In the genomic region with DNA sequence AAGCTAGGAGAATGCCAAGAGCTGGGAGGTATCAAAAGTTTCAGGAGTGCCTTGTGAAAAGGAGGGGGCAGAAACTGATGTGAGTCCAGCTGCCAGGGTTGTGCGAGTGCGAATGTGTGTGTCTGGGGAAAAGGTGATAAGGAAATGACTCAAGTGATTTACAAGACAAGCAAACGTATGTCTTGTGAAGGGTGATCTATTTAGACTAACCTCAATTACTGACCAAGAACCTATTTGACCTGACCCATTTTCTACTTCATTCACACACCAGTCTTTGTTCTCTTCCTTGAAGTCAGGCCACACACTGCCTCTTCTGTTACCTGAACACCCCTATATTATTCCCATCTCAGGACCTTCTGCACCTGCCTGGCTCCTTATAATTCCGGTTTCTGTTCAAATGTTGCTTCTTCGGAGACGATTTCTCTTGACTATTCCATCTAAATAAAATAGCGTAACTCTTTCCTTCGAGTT, we compare ENCODE assay signal across 1 cellular context.
A peak's percentile ranks its signal among the peaks of the same experiment; 100 is the strongest.
TF ChIP-seq lines count a peak whose summit lies in the region.

No MANE protein-coding gene starts in this region.

TF ChIP-seq in K562, 482 proteins besides CTCF, POLR2A, EP300 and RAD21 (continued from another document and continues in another):
- TF ChIP-seq, protein P1, sequence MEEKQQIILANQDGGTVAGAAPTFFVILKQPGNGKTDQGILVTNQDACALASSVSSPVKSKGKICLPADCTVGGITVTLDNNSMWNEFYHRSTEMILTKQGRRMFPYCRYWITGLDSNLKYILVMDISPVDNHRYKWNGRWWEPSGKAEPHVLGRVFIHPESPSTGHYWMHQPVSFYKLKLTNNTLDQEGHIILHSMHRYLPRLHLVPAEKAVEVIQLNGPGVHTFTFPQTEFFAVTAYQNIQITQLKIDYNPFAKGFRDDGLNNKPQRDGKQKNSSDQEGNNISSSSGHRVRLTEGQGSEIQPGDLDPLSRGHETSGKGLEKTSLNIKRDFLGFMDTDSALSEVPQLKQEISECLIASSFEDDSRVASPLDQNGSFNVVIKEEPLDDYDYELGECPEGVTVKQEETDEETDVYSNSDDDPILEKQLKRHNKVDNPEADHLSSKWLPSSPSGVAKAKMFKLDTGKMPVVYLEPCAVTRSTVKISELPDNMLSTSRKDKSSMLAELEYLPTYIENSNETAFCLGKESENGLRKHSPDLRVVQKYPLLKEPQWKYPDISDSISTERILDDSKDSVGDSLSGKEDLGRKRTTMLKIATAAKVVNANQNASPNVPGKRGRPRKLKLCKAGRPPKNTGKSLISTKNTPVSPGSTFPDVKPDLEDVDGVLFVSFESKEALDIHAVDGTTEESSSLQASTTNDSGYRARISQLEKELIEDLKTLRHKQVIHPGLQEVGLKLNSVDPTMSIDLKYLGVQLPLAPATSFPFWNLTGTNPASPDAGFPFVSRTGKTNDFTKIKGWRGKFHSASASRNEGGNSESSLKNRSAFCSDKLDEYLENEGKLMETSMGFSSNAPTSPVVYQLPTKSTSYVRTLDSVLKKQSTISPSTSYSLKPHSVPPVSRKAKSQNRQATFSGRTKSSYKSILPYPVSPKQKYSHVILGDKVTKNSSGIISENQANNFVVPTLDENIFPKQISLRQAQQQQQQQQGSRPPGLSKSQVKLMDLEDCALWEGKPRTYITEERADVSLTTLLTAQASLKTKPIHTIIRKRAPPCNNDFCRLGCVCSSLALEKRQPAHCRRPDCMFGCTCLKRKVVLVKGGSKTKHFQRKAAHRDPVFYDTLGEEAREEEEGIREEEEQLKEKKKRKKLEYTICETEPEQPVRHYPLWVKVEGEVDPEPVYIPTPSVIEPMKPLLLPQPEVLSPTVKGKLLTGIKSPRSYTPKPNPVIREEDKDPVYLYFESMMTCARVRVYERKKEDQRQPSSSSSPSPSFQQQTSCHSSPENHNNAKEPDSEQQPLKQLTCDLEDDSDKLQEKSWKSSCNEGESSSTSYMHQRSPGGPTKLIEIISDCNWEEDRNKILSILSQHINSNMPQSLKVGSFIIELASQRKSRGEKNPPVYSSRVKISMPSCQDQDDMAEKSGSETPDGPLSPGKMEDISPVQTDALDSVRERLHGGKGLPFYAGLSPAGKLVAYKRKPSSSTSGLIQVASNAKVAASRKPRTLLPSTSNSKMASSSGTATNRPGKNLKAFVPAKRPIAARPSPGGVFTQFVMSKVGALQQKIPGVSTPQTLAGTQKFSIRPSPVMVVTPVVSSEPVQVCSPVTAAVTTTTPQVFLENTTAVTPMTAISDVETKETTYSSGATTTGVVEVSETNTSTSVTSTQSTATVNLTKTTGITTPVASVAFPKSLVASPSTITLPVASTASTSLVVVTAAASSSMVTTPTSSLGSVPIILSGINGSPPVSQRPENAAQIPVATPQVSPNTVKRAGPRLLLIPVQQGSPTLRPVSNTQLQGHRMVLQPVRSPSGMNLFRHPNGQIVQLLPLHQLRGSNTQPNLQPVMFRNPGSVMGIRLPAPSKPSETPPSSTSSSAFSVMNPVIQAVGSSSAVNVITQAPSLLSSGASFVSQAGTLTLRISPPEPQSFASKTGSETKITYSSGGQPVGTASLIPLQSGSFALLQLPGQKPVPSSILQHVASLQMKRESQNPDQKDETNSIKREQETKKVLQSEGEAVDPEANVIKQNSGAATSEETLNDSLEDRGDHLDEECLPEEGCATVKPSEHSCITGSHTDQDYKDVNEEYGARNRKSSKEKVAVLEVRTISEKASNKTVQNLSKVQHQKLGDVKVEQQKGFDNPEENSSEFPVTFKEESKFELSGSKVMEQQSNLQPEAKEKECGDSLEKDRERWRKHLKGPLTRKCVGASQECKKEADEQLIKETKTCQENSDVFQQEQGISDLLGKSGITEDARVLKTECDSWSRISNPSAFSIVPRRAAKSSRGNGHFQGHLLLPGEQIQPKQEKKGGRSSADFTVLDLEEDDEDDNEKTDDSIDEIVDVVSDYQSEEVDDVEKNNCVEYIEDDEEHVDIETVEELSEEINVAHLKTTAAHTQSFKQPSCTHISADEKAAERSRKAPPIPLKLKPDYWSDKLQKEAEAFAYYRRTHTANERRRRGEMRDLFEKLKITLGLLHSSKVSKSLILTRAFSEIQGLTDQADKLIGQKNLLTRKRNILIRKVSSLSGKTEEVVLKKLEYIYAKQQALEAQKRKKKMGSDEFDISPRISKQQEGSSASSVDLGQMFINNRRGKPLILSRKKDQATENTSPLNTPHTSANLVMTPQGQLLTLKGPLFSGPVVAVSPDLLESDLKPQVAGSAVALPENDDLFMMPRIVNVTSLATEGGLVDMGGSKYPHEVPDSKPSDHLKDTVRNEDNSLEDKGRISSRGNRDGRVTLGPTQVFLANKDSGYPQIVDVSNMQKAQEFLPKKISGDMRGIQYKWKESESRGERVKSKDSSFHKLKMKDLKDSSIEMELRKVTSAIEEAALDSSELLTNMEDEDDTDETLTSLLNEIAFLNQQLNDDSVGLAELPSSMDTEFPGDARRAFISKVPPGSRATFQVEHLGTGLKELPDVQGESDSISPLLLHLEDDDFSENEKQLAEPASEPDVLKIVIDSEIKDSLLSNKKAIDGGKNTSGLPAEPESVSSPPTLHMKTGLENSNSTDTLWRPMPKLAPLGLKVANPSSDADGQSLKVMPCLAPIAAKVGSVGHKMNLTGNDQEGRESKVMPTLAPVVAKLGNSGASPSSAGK (IDR thresholded peaks at IDR 0.05): no peak
- TF ChIP-seq ATF1 (CRISPR knock-in tag; IDR thresholded peaks at IDR 0.05) (no peak), ATF1 (tag; IDR thresholded peaks at IDR 0.05) (no peak), FOS (IDR thresholded peaks at IDR 0.05; ENCODE audit: extremely low read depth, insufficient read length) (peak; percentile 49), ZFX (CRISPR knock-in tag; IDR thresholded peaks at IDR 0.05) (no peak), TEAD1 (CRISPR knock-in tag; IDR thresholded peaks at IDR 0.05) (0 out of 4 replicates have a peak, but pooled peaks of 1 of the 2 experiments have one; percentile 32), ZNF133 (CRISPR knock-in tag; IDR thresholded peaks at IDR 0.05) (no peak), MEIS2 (IDR thresholded peaks at IDR 0.05; ENCODE audit: partially characterized antibody) (peak; percentile 99), TBL1XR1 (IDR thresholded peaks at IDR 0.05; ENCODE audit: low read length in 2 of 2) (peak; percentile 40 to 97; a peak in 3 of 4 replicates), STAT5B (CRISPR knock-in tag; IDR thresholded peaks at IDR 0.05) (no peak), RBM14 (IDR thresholded peaks at IDR 0.05; ENCODE audit: borderline replicate concordance, insufficient read depth, low read depth, low read length) (no peak), HNRNPH1 (optimal IDR thresholded peaks at IDR 0.05; ENCODE audit: low read depth, low read length) (no peak), PML (IDR thresholded peaks at IDR 0.05; ENCODE audit: low read length) (peak; percentile 91), POLR2G (IDR thresholded peaks at IDR 0.05; ENCODE audit: low read depth, low read length) (no peak), RBM39 (optimal IDR thresholded peaks at IDR 0.05; ENCODE audit: low read depth, low read length) (no peak), SMARCA5 (IDR thresholded peaks at IDR 0.05) (no peak), C11orf30 (IDR thresholded peaks at IDR 0.05; ENCODE audit: low read depth) (peak; percentile 60; the same call in 1 of the 2 replicates), RBM25 (IDR thresholded peaks at IDR 0.05; ENCODE audit: low read depth, low read length, severe bottlenecking) (no peak), GATAD2B (IDR thresholded peaks at IDR 0.05; ENCODE audit: borderline replicate concordance) (peak; percentile 79), NCOA6 (IDR thresholded peaks at IDR 0.05) (0 out of 2 replicates have a peak, but pooled peaks have one; percentile 15), TAL1 (IDR thresholded peaks at IDR 0.05) (peak; percentile 94), ESRRA (IDR thresholded peaks at IDR 0.05; ENCODE audit: borderline replicate concordance, low read depth) (peak; percentile 35; the same call in 1 of the 2 replicates), ZNF551 (CRISPR knock-in tag; IDR thresholded peaks at IDR 0.05) (no peak), CC2D1A (IDR thresholded peaks at IDR 0.05) (peak; percentile 83; the same call in 1 of the 2 replicates)
- TF ChIP-seq, protein P2, sequence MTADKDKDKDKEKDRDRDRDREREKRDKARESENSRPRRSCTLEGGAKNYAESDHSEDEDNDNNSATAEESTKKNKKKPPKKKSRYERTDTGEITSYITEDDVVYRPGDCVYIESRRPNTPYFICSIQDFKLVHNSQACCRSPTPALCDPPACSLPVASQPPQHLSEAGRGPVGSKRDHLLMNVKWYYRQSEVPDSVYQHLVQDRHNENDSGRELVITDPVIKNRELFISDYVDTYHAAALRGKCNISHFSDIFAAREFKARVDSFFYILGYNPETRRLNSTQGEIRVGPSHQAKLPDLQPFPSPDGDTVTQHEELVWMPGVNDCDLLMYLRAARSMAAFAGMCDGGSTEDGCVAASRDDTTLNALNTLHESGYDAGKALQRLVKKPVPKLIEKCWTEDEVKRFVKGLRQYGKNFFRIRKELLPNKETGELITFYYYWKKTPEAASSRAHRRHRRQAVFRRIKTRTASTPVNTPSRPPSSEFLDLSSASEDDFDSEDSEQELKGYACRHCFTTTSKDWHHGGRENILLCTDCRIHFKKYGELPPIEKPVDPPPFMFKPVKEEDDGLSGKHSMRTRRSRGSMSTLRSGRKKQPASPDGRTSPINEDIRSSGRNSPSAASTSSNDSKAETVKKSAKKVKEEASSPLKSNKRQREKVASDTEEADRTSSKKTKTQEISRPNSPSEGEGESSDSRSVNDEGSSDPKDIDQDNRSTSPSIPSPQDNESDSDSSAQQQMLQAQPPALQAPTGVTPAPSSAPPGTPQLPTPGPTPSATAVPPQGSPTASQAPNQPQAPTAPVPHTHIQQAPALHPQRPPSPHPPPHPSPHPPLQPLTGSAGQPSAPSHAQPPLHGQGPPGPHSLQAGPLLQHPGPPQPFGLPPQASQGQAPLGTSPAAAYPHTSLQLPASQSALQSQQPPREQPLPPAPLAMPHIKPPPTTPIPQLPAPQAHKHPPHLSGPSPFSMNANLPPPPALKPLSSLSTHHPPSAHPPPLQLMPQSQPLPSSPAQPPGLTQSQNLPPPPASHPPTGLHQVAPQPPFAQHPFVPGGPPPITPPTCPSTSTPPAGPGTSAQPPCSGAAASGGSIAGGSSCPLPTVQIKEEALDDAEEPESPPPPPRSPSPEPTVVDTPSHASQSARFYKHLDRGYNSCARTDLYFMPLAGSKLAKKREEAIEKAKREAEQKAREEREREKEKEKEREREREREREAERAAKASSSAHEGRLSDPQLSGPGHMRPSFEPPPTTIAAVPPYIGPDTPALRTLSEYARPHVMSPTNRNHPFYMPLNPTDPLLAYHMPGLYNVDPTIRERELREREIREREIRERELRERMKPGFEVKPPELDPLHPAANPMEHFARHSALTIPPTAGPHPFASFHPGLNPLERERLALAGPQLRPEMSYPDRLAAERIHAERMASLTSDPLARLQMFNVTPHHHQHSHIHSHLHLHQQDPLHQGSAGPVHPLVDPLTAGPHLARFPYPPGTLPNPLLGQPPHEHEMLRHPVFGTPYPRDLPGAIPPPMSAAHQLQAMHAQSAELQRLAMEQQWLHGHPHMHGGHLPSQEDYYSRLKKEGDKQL (CRISPR knock-in tag; IDR thresholded peaks at IDR 0.05; ENCODE audit: borderline replicate concordance): no peak
- TF ChIP-seq, protein P3, sequence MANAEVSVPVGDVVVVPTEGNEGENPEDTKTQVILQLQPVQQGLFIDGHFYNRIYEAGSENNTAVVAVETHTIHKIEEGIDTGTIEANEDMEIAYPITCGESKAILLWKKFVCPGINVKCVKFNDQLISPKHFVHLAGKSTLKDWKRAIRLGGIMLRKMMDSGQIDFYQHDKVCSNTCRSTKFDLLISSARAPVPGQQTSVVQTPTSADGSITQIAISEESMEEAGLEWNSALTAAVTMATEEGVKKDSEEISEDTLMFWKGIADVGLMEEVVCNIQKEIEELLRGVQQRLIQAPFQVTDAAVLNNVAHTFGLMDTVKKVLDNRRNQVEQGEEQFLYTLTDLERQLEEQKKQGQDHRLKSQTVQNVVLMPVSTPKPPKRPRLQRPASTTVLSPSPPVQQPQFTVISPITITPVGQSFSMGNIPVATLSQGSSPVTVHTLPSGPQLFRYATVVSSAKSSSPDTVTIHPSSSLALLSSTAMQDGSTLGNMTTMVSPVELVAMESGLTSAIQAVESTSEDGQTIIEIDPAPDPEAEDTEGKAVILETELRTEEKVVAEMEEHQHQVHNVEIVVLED (CRISPR knock-in tag; IDR thresholded peaks at IDR 0.05): no peak
- TF ChIP-seq, protein P4, sequence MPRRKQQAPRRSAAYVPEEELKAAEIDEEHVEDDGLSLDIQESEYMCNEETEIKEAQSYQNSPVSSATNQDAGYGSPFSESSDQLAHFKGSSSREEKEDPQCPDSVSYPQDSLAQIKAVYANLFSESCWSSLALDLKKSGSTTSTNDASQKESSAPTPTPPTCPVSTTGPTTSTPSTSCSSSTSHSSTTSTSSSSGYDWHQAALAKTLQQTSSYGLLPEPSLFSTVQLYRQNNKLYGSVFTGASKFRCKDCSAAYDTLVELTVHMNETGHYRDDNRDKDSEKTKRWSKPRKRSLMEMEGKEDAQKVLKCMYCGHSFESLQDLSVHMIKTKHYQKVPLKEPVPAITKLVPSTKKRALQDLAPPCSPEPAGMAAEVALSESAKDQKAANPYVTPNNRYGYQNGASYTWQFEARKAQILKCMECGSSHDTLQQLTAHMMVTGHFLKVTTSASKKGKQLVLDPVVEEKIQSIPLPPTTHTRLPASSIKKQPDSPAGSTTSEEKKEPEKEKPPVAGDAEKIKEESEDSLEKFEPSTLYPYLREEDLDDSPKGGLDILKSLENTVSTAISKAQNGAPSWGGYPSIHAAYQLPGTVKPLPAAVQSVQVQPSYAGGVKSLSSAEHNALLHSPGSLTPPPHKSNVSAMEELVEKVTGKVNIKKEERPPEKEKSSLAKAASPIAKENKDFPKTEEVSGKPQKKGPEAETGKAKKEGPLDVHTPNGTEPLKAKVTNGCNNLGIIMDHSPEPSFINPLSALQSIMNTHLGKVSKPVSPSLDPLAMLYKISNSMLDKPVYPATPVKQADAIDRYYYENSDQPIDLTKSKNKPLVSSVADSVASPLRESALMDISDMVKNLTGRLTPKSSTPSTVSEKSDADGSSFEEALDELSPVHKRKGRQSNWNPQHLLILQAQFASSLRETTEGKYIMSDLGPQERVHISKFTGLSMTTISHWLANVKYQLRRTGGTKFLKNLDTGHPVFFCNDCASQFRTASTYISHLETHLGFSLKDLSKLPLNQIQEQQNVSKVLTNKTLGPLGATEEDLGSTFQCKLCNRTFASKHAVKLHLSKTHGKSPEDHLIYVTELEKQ (CRISPR knock-in tag; IDR thresholded peaks at IDR 0.05): no peak
- TF ChIP-seq, protein P5, sequence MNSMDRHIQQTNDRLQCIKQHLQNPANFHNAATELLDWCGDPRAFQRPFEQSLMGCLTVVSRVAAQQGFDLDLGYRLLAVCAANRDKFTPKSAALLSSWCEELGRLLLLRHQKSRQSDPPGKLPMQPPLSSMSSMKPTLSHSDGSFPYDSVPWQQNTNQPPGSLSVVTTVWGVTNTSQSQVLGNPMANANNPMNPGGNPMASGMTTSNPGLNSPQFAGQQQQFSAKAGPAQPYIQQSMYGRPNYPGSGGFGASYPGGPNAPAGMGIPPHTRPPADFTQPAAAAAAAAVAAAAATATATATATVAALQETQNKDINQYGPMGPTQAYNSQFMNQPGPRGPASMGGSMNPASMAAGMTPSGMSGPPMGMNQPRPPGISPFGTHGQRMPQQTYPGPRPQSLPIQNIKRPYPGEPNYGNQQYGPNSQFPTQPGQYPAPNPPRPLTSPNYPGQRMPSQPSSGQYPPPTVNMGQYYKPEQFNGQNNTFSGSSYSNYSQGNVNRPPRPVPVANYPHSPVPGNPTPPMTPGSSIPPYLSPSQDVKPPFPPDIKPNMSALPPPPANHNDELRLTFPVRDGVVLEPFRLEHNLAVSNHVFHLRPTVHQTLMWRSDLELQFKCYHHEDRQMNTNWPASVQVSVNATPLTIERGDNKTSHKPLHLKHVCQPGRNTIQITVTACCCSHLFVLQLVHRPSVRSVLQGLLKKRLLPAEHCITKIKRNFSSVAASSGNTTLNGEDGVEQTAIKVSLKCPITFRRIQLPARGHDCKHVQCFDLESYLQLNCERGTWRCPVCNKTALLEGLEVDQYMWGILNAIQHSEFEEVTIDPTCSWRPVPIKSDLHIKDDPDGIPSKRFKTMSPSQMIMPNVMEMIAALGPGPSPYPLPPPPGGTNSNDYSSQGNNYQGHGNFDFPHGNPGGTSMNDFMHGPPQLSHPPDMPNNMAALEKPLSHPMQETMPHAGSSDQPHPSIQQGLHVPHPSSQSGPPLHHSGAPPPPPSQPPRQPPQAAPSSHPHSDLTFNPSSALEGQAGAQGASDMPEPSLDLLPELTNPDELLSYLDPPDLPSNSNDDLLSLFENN (IDR thresholded peaks at IDR 0.05; ENCODE audit: low read depth in 2 of 2, low read length in 2 of 2): peak in 1 of 2 experiments; percentile 85; a peak in 2 of 4 replicates
